In genomic region chr4:80210549-80210948, GRCh38 we compare ENCODE assay signal across 9 cellular contexts. TPM values are rescaled to one million over a fixed set of nuclear protein-coding genes. Genes with fewer than 3 reads are reported as not detected.
"Had no signal": no experiment of that assay in that cellular context is flagged by ENCODE, and none has a peak within 500 bp of the region (broad histone marks: within the 10 kb centered on the region; RNA-seq: fewer than 3 reads in every experiment).

No MANE protein-coding gene starts in this region.

- H3K9ac ChIP-seq: KMS-11 had no signal

- DNase-seq: H9, HCEC 1CT, KBM-7 had no signal

- ATAC-seq: GM23338, HepG2 had no signal

- H3K4me3 ChIP-seq: GM23338 had no signal

- H3K27ac ChIP-seq: HL-60, KMS-11 had no signal

- H2AFZ ChIP-seq: GM23338 had no signal

- H3K4me2 ChIP-seq: GM23338, KMS-11 had no signal

- FAIRE-seq: H1, H54, HepG2 had no signal

RNA-seq across cellular contexts. Expression of gene PRDM8, which starts 13.2 kb away (rescaled TPM):
- total RNA-seq: GM23338, H1, H9, HepG2 had no signal
- polyA plus RNA-seq: H1 had no signal

RNA-seq across cellular contexts. Expression of gene FGF5, which starts 55.9 kb away (rescaled TPM):
- total RNA-seq: GM23338, H1, H9, HepG2 had no signal
- polyA plus RNA-seq: GM23338, H1, HepG2 had no signal
